12 cellular contexts compared by ENCODE assay signal in the genomic region with DNA sequence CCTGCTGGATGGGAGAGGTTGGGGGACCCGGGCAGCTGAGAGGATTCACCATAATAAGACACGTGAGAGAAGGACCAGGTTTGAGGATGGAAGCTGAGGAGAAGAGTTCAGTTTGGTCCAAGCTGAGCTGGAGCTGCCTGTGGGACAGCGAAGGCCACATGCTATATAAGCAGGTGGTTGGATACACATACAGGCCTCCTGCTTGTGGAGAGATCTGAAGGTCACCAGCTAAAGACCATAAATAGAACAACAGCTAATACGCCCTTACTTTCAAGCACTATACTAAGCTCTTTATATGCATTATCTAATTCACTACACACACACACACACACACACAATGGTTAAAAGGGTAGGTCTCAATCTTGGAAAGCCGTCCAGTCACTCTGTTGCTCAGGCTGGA.
"Had no signal": no experiment of that assay in that cellular context is flagged by ENCODE, and none has a peak within 500 bp of the region (broad histone marks: within the 10 kb centered on the region; RNA-seq: fewer than 3 reads in every experiment).

No MANE protein-coding gene starts in this region.

- H3K4me2 ChIP-seq: smooth muscle cell had no signal

- H3K36me3 ChIP-seq: uterus had no signal

- H3K4me3 Mint-ChIP-seq: activated CD8-positive, alpha-beta T cell treated with anti-CD3 and anti-CD28 coated beads, Interleukin-2, amount 10 ng/mL, durations not matched to agents 7 days and 5 days; activated naive CD8-positive, alpha-beta T cell treated with anti-CD3 and anti-CD28 coated beads, Interleukin-2, amount 50 U/mL, for 24 hours had no signal

- DNase-seq: activated CD8-positive, alpha-beta T cell treated with anti-CD3 and anti-CD28 coated beads, Interleukin-2, amount 10 ng/mL, durations not matched to agents 7 days and 5 days; activated effector memory CD4-positive, alpha-beta T cell treated with Interleukin-2 at 50 U/mL for 16 hours; activated naive CD8-positive, alpha-beta T cell treated with anti-CD3 and anti-CD28 coated beads, Interleukin-2, amount 50 U/mL, for 24 hours; effector CD4-positive, alpha-beta T cell; foreskin keratinocyte; SW 1271; T-helper 9 cell; thyroid gland; uterus had no signal

- H3K27me3 ChIP-seq: foreskin keratinocyte, neutrophil, thyroid gland, uterus had no signal

- H3K4me3 ChIP-seq: coronary artery, smooth muscle cell, thyroid gland, uterus had no signal

- H3K4me1 ChIP-seq: foreskin keratinocyte, thyroid gland, uterus had no signal

- H3K27me3 Mint-ChIP-seq: activated naive CD8-positive, alpha-beta T cell treated with anti-CD3 and anti-CD28 coated beads, Interleukin-2, amount 50 U/mL, for 24 hours had no signal

- ATAC-seq: activated CD8-positive, alpha-beta T cell treated with anti-CD3 and anti-CD28 coated beads, Interleukin-2, amount 10 ng/mL, durations not matched to agents 7 days and 5 days; activated naive CD8-positive, alpha-beta T cell treated with anti-CD3 and anti-CD28 coated beads, Interleukin-2, amount 50 U/mL, for 24 hours; foreskin keratinocyte had no signal

- H3K9me3 Mint-ChIP-seq: activated naive CD8-positive, alpha-beta T cell treated with anti-CD3 and anti-CD28 coated beads, Interleukin-2, amount 50 U/mL, for 24 hours had no signal

- H3K9me3 ChIP-seq: neutrophil, thyroid gland, uterus had no signal

- H3K27ac Mint-ChIP-seq: activated CD8-positive, alpha-beta T cell treated with anti-CD3 and anti-CD28 coated beads, Interleukin-2, amount 10 ng/mL, durations not matched to agents 7 days and 5 days; activated naive CD8-positive, alpha-beta T cell treated with anti-CD3 and anti-CD28 coated beads, Interleukin-2, amount 50 U/mL, for 24 hours had no signal

- H3K27ac ChIP-seq: coronary artery, foreskin keratinocyte, neutrophil, thyroid gland, uterus had no signal
